17 cellular contexts compared by ENCODE assay signal in the genomic region with DNA sequence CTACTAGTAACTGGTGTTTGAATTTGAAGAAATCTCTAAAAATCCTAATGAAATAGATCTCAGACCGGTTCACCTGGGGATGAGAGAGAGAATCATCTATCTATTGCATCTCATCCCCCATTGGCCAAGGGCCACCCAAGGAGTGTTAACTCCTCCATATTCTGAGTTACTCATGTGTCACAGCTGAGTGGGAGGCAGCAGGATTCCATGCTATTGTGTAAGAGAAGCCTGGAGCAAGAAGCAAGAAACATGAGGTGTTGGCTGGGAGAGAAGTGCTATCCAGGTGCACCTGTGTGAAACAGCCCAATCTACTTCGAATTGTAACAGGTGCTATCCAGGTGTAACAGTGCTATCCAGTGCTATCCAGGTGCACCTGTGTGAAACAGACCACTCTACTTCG.
DNase-seq lines count a peak whose midpoint lies in the region; ATAC-seq and TF ChIP-seq lines count a peak whose summit lies in the region.
"Had no signal": no experiment of that assay in that cellular context is flagged by ENCODE, and none has a peak within 500 bp of the region (broad histone marks: within the 10 kb centered on the region; RNA-seq: fewer than 3 reads in every experiment).

No MANE protein-coding gene starts in this region.

- H2BK120ac ChIP-seq in trophoblast cell (ENCODE audit: insufficient read depth, low read length, poor library complexity) = no peak overlapping the region

- H3K4me3 ChIP-seq in mammary epithelial cell (replicated peaks in 1 of 3; ENCODE audit: insufficient read depth in 1 of 3, low read depth in 2 of 3, low read length in 3 of 3) (no peak overlapping the region), trophoblast cell (ENCODE audit: low read depth, low read length) (no peak overlapping the region)
- H3K4me3 ChIP-seq: SK-N-MC had no signal

- no peak overlapping the region for H4K8ac ChIP-seq in trophoblast cell (ENCODE audit: low read depth, low read length)

- CTCF ChIA-PET in mammary epithelial cell (lab: Charles Lee; ENCODE audit: low non-redundant PET) = interaction anchor here (0.5 kb wide), 1 partner anchor 76 kb away, joined by 3 read pairs; no protein-coding TSS in a partner anchor

- no TSS peak for BruUV-seq in mammary epithelial cell (replicated peaks; lab: Mats Ljungman, UMichigan)

- H2BK12ac ChIP-seq in trophoblast cell (ENCODE audit: low read length) = no peak overlapping the region

- no peaks in the 10 kb centered on the region for H4K20me1 ChIP-seq in mammary epithelial cell (ENCODE audit: insufficient read depth, low read length)

- H3K27ac ChIP-seq in mammary epithelial cell (ENCODE audit: insufficient read depth, low read depth, low read length) = no peak overlapping the region
- no peak overlapping the region for H3K27ac ChIP-seq in trophoblast cell (ENCODE audit: low read depth, low read length)
- H3K27ac ChIP-seq: SK-N-MC had no signal

- H2AFZ ChIP-seq in mammary epithelial cell (ENCODE audit: low read depth, low read length) (no peak overlapping the region), trophoblast cell (ENCODE audit: insufficient read depth, low read length, poor library complexity) (no peak overlapping the region)

- no peak for ATAC-seq in GM19467 (IDR thresholded peaks at IDR 0.05; ENCODE audit: unreplicated experiment)
- ATAC-seq in GM21723 (IDR thresholded peaks at IDR 0.05; ENCODE audit: unreplicated experiment) = no peak
- no peak for ATAC-seq in GM21528 (IDR thresholded peaks at IDR 0.05; ENCODE audit: low FRiP score, unreplicated experiment)

- intact Hi-C loops in mammary epithelial cell (cut with micrococcal nuclease) = no loop called here

- in situ Hi-C loops in mammary epithelial cell (cut with MboI; ENCODE audit: low sequenced_read_pairs in 2 of 2) = no loop called here

- H3K36me3 ChIP-seq in mammary epithelial cell (ENCODE audit: insufficient read depth, low read length) (no peaks in the 10 kb centered on the region), trophoblast cell (ENCODE audit: control insufficient read depth in 1 of 2, insufficient read depth in 2 of 2, low read length in 2 of 2) (no peaks in the 10 kb centered on the region)

- no peak overlapping the region for H3K9ac ChIP-seq in mammary epithelial cell (ENCODE audit: insufficient read depth, low read length)
- no peak overlapping the region for H3K9ac ChIP-seq in trophoblast cell (ENCODE audit: low read length)

- H4K12ac ChIP-seq in trophoblast cell (ENCODE audit: low read depth, low read length) = no peak overlapping the region

- no peak overlapping the region for H4K91ac ChIP-seq in trophoblast cell (ENCODE audit: low read depth, low read length)

- dilution Hi-C loops in mammary epithelial cell (cut with HindIII; ENCODE audit: low sequenced_read_pairs) = no loop called here

- H3K18ac ChIP-seq in trophoblast cell (ENCODE audit: low read length) = no peak overlapping the region

- 22% methylated on average over 3 of the region's 3 CpGs for WGBS in mammary epithelial cell (ENCODE audit: low coverage, missing lambda C conversion rate)
- WGBS in trophoblast cell (ENCODE audit: extremely low coverage, insufficient coverage, insufficient read length) = no CpG with 5 or more reads among the region's 3 CpGs

- H3K4me2 ChIP-seq in mammary epithelial cell (ENCODE audit: insufficient read depth, low read depth, low read length) (no peak overlapping the region), trophoblast cell (ENCODE audit: low read length) (no peak overlapping the region)

- DNase-seq in NCI-H226 = peak; percentile 33
- peak; percentile 67 for DNase-seq in mammary epithelial cell
- peak; percentile 57 for DNase-seq in islet precursor cell
- DNase-seq in trophoblast cell = peak; percentile 38 to 59
- DNase-seq: Calu3; CD4-positive, alpha-beta T cell; DMS79 treated with DMSO at 0.1 percent for 48 hours; GOT3; NCI-H1092; NCI-H1694 treated with DMSO at 0.1 percent for 48 hours; NCI-H2171; NCI-H69; NK-92 treated with Interleukin-12 subunit alpha and Interleukin-12 subunit beta, amount 100 ng/mL, for 24 hours had no signal

- H3K27me3 ChIP-seq in mammary epithelial cell (ENCODE audit: insufficient read depth, low read length) = peaks cover 8% of the 10 kb centered on the region
- H3K27me3 ChIP-seq in trophoblast cell (ENCODE audit: insufficient read depth, low read length) = no peaks in the 10 kb centered on the region

- H2BK5ac ChIP-seq in trophoblast cell (ENCODE audit: low read depth, low read length, poor library complexity) = no peak overlapping the region

- H3K79me1 ChIP-seq in trophoblast cell (ENCODE audit: low read length) = no peaks in the 10 kb centered on the region

- no peak for TF ChIP-seq CTCF in mammary epithelial cell (conservative IDR thresholded peaks at IDR 0.05 in 1 of 2, IDR thresholded peaks at IDR 0.05 in 1 of 2; ENCODE audit: extremely low read depth in 1 of 2, insufficient read depth in 1 of 2, low read depth in 1 of 2, low read length in 2 of 2)

- no peak overlapping the region for H3K14ac ChIP-seq in trophoblast cell (ENCODE audit: low read length)

- no peak overlapping the region for H2AK5ac ChIP-seq in trophoblast cell (ENCODE audit: low read length)

- H3K4ac ChIP-seq in trophoblast cell (ENCODE audit: low read depth, low read length) = no peak overlapping the region

- no peak overlapping the region for H3K23ac ChIP-seq in trophoblast cell (ENCODE audit: low read length)

- H3K9me3 ChIP-seq in mammary epithelial cell (replicated peaks; ENCODE audit: insufficient read depth, low read length) (no peaks in the 10 kb centered on the region), trophoblast cell (ENCODE audit: insufficient read depth, low read depth, low read length) (no peaks in the 10 kb centered on the region)

- no peaks in the 10 kb centered on the region for H3K4me1 ChIP-seq in mammary epithelial cell (ENCODE audit: insufficient read depth, low read length)
- H3K4me1 ChIP-seq in trophoblast cell (ENCODE audit: control insufficient read depth in 1 of 2, insufficient read depth in 2 of 2, low read length in 2 of 2) = no peaks in the 10 kb centered on the region

- H3K79me2 ChIP-seq in mammary epithelial cell (ENCODE audit: insufficient read depth, low read length) (no peaks in the 10 kb centered on the region), trophoblast cell (ENCODE audit: control insufficient read depth, insufficient read depth, low read length, poor library complexity) (no peaks in the 10 kb centered on the region)
